Comparison of ENCODE assay signal across 9 cellular contexts in the genomic region with DNA sequence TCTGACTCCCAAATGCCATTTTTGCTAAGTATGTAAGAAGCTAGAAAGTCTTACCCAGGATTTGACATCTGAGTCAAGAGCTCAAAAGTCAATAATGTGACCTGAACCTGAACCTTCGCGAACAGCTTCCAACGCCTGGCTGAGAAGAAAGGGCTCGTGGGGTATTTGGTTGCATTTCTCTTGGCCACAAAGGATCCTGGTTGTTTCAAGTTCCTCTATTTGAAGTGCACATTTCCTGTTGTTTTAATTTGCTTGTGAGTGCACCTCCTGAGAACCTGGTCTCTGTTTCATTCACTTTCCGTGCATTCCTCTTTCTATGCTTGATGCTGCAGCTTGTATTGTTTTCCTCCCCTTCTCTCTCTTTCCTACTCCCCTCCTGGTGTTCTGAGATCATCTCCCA.
A peak's percentile ranks its signal among the peaks of the same experiment; 100 is the strongest.
DNase-seq lines count a peak whose midpoint lies in the region; ATAC-seq, FAIRE-seq and TF ChIP-seq lines count a peak whose summit lies in the region.
"Had no signal": no experiment of that assay in that cellular context is flagged by ENCODE, and none has a peak within 500 bp of the region (broad histone marks: within the 10 kb centered on the region; RNA-seq: fewer than 3 reads in every experiment).

No MANE protein-coding gene starts in this region.

- POLR2A ChIA-PET in activated CD4-positive, alpha-beta memory T cell treated with anti-CD3 and anti-CD28 coated beads, Interleukin-2, amount 10 ng/mL, durations not matched to agents 7 days and 5 days (lab: Charles Lee), result no interaction called here

- H3K27ac Mint-ChIP-seq in activated CD4-positive, alpha-beta memory T cell treated with anti-CD3 and anti-CD28 coated beads, Interleukin-2, amount 10 ng/mL, durations not matched to agents 7 days and 5 days, result no peak overlapping the region

- peaks cover 3% of the 10 kb centered on the region for H3K9me3 Mint-ChIP-seq in activated T-cell treated with anti-CD3 and anti-CD28 coated beads, Interleukin-2, amount 50 U/mL, for 4 hours
- no peaks in the 10 kb centered on the region for H3K9me3 Mint-ChIP-seq in activated CD4-positive, alpha-beta memory T cell treated with anti-CD3 and anti-CD28 coated beads, Interleukin-2, amount 10 ng/mL, durations not matched to agents 7 days and 5 days

- FAIRE-seq in bronchial epithelial cell (lab: Jason Lieb, UNC), result peak; percentile 70

- H3K4me3 ChIP-seq in bronchial epithelial cell (ENCODE audit: low read depth, low read length) (no peak overlapping the region), foreskin fibroblast (ENCODE audit: low read depth in 1 of 2, low read length in 2 of 2) (no peak overlapping the region)

- peak; percentile 92 for ATAC-seq in GM18505 (IDR thresholded peaks at IDR 0.05; ENCODE audit: unreplicated experiment)
- peak; percentile 79 for ATAC-seq in GM21786 (IDR thresholded peaks at IDR 0.05; ENCODE audit: unreplicated experiment)
- ATAC-seq in activated T-cell treated with anti-CD3 and anti-CD28 coated beads, Interleukin-2, amount 50 U/mL, for 4 hours, result no peak

- no peaks in the 10 kb centered on the region for H3K36me3 ChIP-seq in bronchial epithelial cell (ENCODE audit: control insufficient read depth, insufficient read depth, low read length)

- H3K27me3 Mint-ChIP-seq in activated T-cell treated with anti-CD3 and anti-CD28 coated beads, Interleukin-2, amount 50 U/mL, for 4 hours (ENCODE audit: low read depth), result no peaks in the 10 kb centered on the region
- no peaks in the 10 kb centered on the region for H3K27me3 Mint-ChIP-seq in activated CD4-positive, alpha-beta memory T cell treated with anti-CD3 and anti-CD28 coated beads, Interleukin-2, amount 10 ng/mL, durations not matched to agents 7 days and 5 days

- H3K4me3 Mint-ChIP-seq in activated T-cell treated with anti-CD3 and anti-CD28 coated beads, Interleukin-2, amount 50 U/mL, for 4 hours, result no peak overlapping the region
- H3K4me3 Mint-ChIP-seq in activated CD4-positive, alpha-beta memory T cell treated with anti-CD3 and anti-CD28 coated beads, Interleukin-2, amount 10 ng/mL, durations not matched to agents 7 days and 5 days, result no peak overlapping the region

- DNase-seq in KG1 (lab: John Stamatoyannopoulos, UW) (peak; percentile 54), bronchial epithelial cell (ENCODE audit: low read depth) (no peak), foreskin fibroblast (no peak), putamen (ENCODE audit: low spot score) (no peak)
- no peak for DNase-seq in activated T-cell treated with anti-CD3 and anti-CD28 coated beads, Interleukin-2, amount 50 U/mL, for 4 hours
- DNase-seq in activated CD4-positive, alpha-beta memory T cell treated with anti-CD3 and anti-CD28 coated beads, Interleukin-2, amount 10 ng/mL, durations not matched to agents 7 days and 5 days, result no peak
- DNase-seq: NCI-H187 treated with DMSO at 0.1 percent for 48 hours had no signal

- H3K4me1 Mint-ChIP-seq in activated T-cell treated with anti-CD3 and anti-CD28 coated beads, Interleukin-2, amount 50 U/mL, for 4 hours (ENCODE audit: low read depth), result peaks cover 3% of the 10 kb centered on the region
- H3K4me1 Mint-ChIP-seq in activated CD4-positive, alpha-beta memory T cell treated with anti-CD3 and anti-CD28 coated beads, Interleukin-2, amount 10 ng/mL, durations not matched to agents 7 days and 5 days, result no peaks in the 10 kb centered on the region

- TF ChIP-seq CTCF in bronchial epithelial cell (IDR thresholded peaks at IDR 0.05; ENCODE audit: insufficient read depth, low read length, severe bottlenecking) (no peak), foreskin fibroblast (IDR thresholded peaks at IDR 0.05; ENCODE audit: low read depth, low read length) (no peak)

- CTCF ChIA-PET in activated CD4-positive, alpha-beta memory T cell treated with anti-CD3 and anti-CD28 coated beads, Interleukin-2, amount 10 ng/mL, durations not matched to agents 7 days and 5 days (lab: Charles Lee), result no interaction called here

- H3K27me3 ChIP-seq in bronchial epithelial cell (ENCODE audit: control insufficient read depth, insufficient read depth, low read length), result no peaks in the 10 kb centered on the region

- no peaks in the 10 kb centered on the region for H3K36me3 Mint-ChIP-seq in activated T-cell treated with anti-CD3 and anti-CD28 coated beads, Interleukin-2, amount 50 U/mL, for 4 hours (ENCODE audit: insufficient read depth)
- no peaks in the 10 kb centered on the region for H3K36me3 Mint-ChIP-seq in activated CD4-positive, alpha-beta memory T cell treated with anti-CD3 and anti-CD28 coated beads, Interleukin-2, amount 10 ng/mL, durations not matched to agents 7 days and 5 days (ENCODE audit: low read depth)

- no peak for TF ChIP-seq POLR2A in GM18505 (IDR thresholded peaks at IDR 0.05; ENCODE audit: borderline replicate concordance, extremely low read depth, insufficient read depth, insufficient read length)

Comparison
In these comparisons a context has a peak if more than half of its experiments do, and no peak if none do; other contexts are left out.
1. ATAC-seq: peak in GM18505 (single experiment) and GM21786 (single experiment); none in activated T-cell treated with anti-CD3 and anti-CD28 coated beads, Interleukin-2, amount 50 U/mL, for 4 hours (0 of 2).